ENCODE assay signal across 1 cellular context in the genomic region with DNA sequence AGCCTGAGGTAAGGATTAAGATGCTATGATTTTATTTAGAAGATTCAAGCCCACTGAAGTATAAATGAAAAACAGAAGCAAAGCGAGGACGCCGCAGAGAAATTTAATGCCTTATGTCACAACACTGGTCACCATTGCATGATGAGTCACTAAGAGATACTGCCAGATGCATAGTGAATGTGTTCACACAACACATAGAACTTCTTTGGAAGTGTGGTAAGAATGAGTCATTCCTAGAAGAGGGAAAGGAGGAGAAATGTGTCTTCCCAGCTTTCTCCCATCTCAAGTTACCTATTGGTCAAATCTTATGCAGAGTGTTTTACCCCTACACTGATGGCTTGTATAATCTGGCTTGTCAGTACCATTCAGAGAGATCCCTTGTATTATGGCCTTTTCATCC.
TF ChIP-seq lines count a peak whose summit lies in the region.

No MANE protein-coding gene starts in this region.

TF ChIP-seq in GM23338, 12 proteins besides CTCF, POLR2A, EP300 and RAD21 (continued from another document):
- TF ChIP-seq EZH2phosphoT487 (IDR thresholded peaks at IDR 0.05; ENCODE audit: unreplicated experiment) = no peak
- TF ChIP-seq ZNF331 (CRISPR knock-in tag; IDR thresholded peaks at IDR 0.05; ENCODE audit: low read depth) = no peak
- TF ChIP-seq, protein P1, sequence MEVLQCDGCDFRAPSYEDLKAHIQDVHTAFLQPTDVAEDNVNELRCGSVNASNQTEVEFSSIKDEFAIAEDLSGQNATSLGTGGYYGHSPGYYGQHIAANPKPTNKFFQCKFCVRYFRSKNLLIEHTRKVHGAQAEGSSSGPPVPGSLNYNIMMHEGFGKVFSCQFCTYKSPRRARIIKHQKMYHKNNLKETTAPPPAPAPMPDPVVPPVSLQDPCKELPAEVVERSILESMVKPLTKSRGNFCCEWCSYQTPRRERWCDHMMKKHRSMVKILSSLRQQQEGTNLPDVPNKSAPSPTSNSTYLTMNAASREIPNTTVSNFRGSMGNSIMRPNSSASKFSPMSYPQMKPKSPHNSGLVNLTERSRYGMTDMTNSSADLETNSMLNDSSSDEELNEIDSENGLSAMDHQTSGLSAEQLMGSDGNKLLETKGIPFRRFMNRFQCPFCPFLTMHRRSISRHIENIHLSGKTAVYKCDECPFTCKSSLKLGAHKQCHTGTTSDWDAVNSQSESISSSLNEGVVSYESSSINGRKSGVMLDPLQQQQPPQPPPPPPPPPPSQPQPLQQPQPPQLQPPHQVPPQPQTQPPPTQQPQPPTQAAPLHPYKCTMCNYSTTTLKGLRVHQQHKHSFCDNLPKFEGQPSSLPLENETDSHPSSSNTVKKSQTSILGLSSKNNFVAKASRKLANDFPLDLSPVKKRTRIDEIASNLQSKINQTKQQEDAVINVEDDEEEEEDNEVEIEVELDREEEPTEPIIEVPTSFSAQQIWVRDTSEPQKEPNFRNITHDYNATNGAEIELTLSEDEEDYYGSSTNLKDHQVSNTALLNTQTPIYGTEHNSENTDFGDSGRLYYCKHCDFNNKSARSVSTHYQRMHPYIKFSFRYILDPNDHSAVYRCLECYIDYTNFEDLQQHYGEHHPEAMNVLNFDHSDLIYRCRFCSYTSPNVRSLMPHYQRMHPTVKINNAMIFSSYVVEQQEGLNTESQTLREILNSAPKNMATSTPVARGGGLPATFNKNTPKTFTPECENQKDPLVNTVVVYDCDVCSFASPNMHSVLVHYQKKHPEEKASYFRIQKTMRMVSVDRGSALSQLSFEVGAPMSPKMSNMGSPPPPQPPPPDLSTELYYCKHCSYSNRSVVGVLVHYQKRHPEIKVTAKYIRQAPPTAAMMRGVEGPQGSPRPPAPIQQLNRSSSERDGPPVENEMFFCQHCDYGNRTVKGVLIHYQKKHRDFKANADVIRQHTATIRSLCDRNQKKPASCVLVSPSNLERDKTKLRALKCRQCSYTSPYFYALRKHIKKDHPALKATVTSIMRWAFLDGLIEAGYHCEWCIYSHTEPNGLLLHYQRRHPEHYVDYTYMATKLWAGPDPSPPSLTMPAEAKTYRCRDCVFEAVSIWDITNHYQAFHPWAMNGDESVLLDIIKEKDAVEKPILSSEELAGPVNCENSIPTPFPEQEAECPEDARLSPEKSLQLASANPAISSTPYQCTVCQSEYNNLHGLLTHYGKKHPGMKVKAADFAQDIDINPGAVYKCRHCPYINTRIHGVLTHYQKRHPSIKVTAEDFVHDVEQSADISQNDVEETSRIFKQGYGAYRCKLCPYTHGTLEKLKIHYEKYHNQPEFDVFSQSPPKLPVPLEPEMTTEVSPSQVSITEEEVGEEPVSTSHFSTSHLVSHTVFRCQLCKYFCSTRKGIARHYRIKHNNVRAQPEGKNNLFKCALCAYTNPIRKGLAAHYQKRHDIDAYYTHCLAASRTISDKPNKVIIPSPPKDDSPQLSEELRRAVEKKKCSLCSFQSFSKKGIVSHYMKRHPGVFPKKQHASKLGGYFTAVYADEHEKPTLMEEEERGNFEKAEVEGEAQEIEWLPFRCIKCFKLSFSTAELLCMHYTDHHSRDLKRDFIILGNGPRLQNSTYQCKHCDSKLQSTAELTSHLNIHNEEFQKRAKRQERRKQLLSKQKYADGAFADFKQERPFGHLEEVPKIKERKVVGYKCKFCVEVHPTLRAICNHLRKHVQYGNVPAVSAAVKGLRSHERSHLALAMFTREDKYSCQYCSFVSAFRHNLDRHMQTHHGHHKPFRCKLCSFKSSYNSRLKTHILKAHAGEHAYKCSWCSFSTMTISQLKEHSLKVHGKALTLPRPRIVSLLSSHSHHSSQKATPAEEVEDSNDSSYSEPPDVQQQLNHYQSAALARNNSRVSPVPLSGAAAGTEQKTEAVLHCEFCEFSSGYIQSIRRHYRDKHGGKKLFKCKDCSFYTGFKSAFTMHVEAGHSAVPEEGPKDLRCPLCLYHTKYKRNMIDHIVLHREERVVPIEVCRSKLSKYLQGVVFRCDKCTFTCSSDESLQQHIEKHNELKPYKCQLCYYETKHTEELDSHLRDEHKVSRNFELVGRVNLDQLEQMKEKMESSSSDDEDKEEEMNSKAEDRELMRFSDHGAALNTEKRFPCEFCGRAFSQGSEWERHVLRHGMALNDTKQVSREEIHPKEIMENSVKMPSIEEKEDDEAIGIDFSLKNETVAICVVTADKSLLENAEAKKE (CRISPR knock-in tag; IDR thresholded peaks at IDR 0.05) = no peak
- TF ChIP-seq EZH2 (IDR thresholded peaks at IDR 0.05; ENCODE audit: low read depth, unreplicated experiment) = no peak
- TF ChIP-seq NANOG (IDR thresholded peaks at IDR 0.05; ENCODE audit: borderline replicate concordance) = no peak
- no peak for TF ChIP-seq CREB1 (CRISPR knock-in tag; IDR thresholded peaks at IDR 0.05; ENCODE audit: low read depth)
- no peak for TF ChIP-seq JUNB (IDR thresholded peaks at IDR 0.05; ENCODE audit: unreplicated experiment)
- TF ChIP-seq STAT1 (IDR thresholded peaks at IDR 0.05; ENCODE audit: unreplicated experiment) = no peak
